11 cellular contexts compared by ENCODE assay signal in genomic region chr17:10135539-10136257, GRCh38.
DNase-seq lines count a peak whose midpoint lies in the region; ATAC-seq, FAIRE-seq and TF ChIP-seq lines count a peak whose summit lies in the region.
"Had no signal": no experiment of that assay in that cellular context is flagged by ENCODE, and none has a peak within 500 bp of the region (broad histone marks: within the 10 kb centered on the region; RNA-seq: fewer than 3 reads in every experiment).

No MANE protein-coding gene starts in this region.

- H3K4me1 Mint-ChIP-seq in naive thymus-derived CD4-positive, alpha-beta T cell: peaks cover 0 to 16% (median 5%) of the 10 kb centered on the region in 7 donors

- H3K36me3 Mint-ChIP-seq in naive thymus-derived CD4-positive, alpha-beta T cell: no peaks in the 10 kb centered on the region

- intact Hi-C loops in naive thymus-derived CD4-positive, alpha-beta T cell (cut with micrococcal nuclease): no loop called here

- no peak for TF ChIP-seq CTCF in A549 (IDR thresholded peaks at IDR 0.05)

- no peak overlapping the region for H3K27ac Mint-ChIP-seq in naive thymus-derived CD4-positive, alpha-beta T cell
- H3K27ac Mint-ChIP-seq: B cell had no signal

- no peaks in the 10 kb centered on the region for H3K36me3 ChIP-seq in naive thymus-derived CD4-positive, alpha-beta T cell (ENCODE audit: control insufficient read depth in 2 of 3, insufficient read depth in 3 of 3, low read length in 3 of 3)

- no peak for FAIRE-seq in A549 (lab: Jason Lieb, UNC)

- H3K4me2 ChIP-seq in A549: peak overlapping the region; percentile 44

- TF ChIP-seq POLR2A in A549 (IDR thresholded peaks at IDR 0.05; ENCODE audit: low read length): no peak

- TF ChIP-seq EP300 in A549 (IDR thresholded peaks at IDR 0.05): no peak

- no peaks in the 10 kb centered on the region for H3K9me3 ChIP-seq in A549
- no peaks in the 10 kb centered on the region for H3K9me3 ChIP-seq in naive thymus-derived CD4-positive, alpha-beta T cell (ENCODE audit: control insufficient read depth in 2 of 3, low read length in 3 of 3)

- H3K4me3 ChIP-seq in A549: no peak overlapping the region
- H3K4me3 ChIP-seq in naive thymus-derived CD4-positive, alpha-beta T cell (ENCODE audit: low read length): no peak overlapping the region

- no peak overlapping the region for H3K4me3 Mint-ChIP-seq in naive thymus-derived CD4-positive, alpha-beta T cell
- H3K4me3 Mint-ChIP-seq: B cell had no signal

- H3K27ac ChIP-seq in A549: no peak overlapping the region; a peak in 1 of 6 replicates
- H3K27ac ChIP-seq in naive thymus-derived CD4-positive, alpha-beta T cell (ENCODE audit: low read depth, low read length): no peak overlapping the region

- no peak for ATAC-seq in A549
- ATAC-seq in naive thymus-derived CD4-positive, alpha-beta T cell: peak; percentile 74
- ATAC-seq in HG02763 (IDR thresholded peaks at IDR 0.05; ENCODE audit: unreplicated experiment): no peak

- no peak for TF ChIP-seq RAD21 in A549 (conservative IDR thresholded peaks at IDR 0.05 in 1 of 2, IDR thresholded peaks at IDR 0.05 in 1 of 2)

- 28% methylated on average over 12 of the region's 12 CpGs for WGBS in A549 (ENCODE audit: missing lambda C conversion rate)

- peaks cover 0 to 6% (median 4%) of the 10 kb centered on the region in 5 donors for H3K27me3 Mint-ChIP-seq in naive thymus-derived CD4-positive, alpha-beta T cell
- H3K27me3 Mint-ChIP-seq: B cell had no signal

- H3K9me3 Mint-ChIP-seq in naive thymus-derived CD4-positive, alpha-beta T cell: peaks cover 0 to 5% (median 0%) of the 10 kb centered on the region in 11 donors

- POLR2A ChIA-PET in A549 (lab: Yijun Ruan, JAX): no interaction called here
- POLR2A ChIA-PET in naive thymus-derived CD4-positive, alpha-beta T cell (lab: Charles Lee): no interaction called here

- no peaks in the 10 kb centered on the region for H3K27me3 ChIP-seq in naive thymus-derived CD4-positive, alpha-beta T cell (ENCODE audit: control insufficient read depth in 2 of 2, insufficient read depth in 2 of 2, low read length in 2 of 2)

- DNase-seq in A549 (ENCODE audit: low read depth in 1 of 2, low spot score in 1 of 2) (peak in 1 of 2 experiments; percentile 22), M059J (ENCODE audit: low read depth) (peak; percentile 35), fibroblast of gingiva (ENCODE audit: low read depth) (peak; percentile 25), hepatic stellate cell (ENCODE audit: low spot score) (no peak), NCI-H1694 (lab: John Stamatoyannopoulos, UW) (no peak)
- DNase-seq in naive thymus-derived CD4-positive, alpha-beta T cell: no peak
- no peak for DNase-seq in stimulated activated CD4-positive, alpha-beta T cell treated with anti-CD3 and anti-CD28 coated beads, Interleukin-2, amount 100 ng/mL, for 48 hours
- DNase-seq: NCI-H526 treated with DMSO at 0.1 percent for 48 hours, T-helper 9 cell had no signal

- CTCF ChIA-PET in A549 (lab: Yijun Ruan, JAX): no interaction called here
- CTCF ChIA-PET in naive thymus-derived CD4-positive, alpha-beta T cell (lab: Charles Lee): no interaction called here

- peaks cover 11% of the 10 kb centered on the region for H3K4me1 ChIP-seq in A549
- H3K4me1 ChIP-seq in naive thymus-derived CD4-positive, alpha-beta T cell (ENCODE audit: control insufficient read depth in 2 of 2, insufficient read depth in 2 of 2, low read length in 2 of 2): peaks cover 0 to 8% of the 10 kb centered on the region in 2 donors

TF ChIP-seq in A549, 52 proteins besides CTCF, POLR2A, EP300 and RAD21:
- TF ChIP-seq ELK1 (IDR thresholded peaks at IDR 0.05; ENCODE audit: low read depth, low read length): no peak
- TF ChIP-seq HEYL (CRISPR knock-in tag; IDR thresholded peaks at IDR 0.05): no peak
- TF ChIP-seq NR3C1 (IDR thresholded peaks at IDR 0.05): no peak
- no peak for TF ChIP-seq PBX3 (IDR thresholded peaks at IDR 0.05)
- no peak for TF ChIP-seq BCL3 (IDR thresholded peaks at IDR 0.05)
- no peak for TF ChIP-seq ZFP36 (IDR thresholded peaks at IDR 0.05; ENCODE audit: borderline replicate concordance, partially characterized antibody)
- no peak for TF ChIP-seq NFE2L2 (conservative IDR thresholded peaks at IDR 0.05; ENCODE audit: low read length)

Comparison
In these comparisons a context has a peak if more than half of its experiments do, and no peak if none do; other contexts are left out.
1. DNase-seq: peak in M059J (single experiment) and fibroblast of gingiva (single experiment); none in naive thymus-derived CD4-positive, alpha-beta T cell (0 of 9), hepatic stellate cell (single experiment), stimulated activated CD4-positive, alpha-beta T cell treated with anti-CD3 and anti-CD28 coated beads, Interleukin-2, amount 100 ng/mL, for 48 hours (0 of 2) and NCI-H1694 (single experiment).